17 cellular contexts compared by ENCODE assay signal in genomic region chr17:30454635-30455034, GRCh38. TPM values are rescaled to one million over a fixed set of nuclear protein-coding genes. Genes with fewer than 3 reads are reported as not detected.
DNase-seq lines count a peak whose midpoint lies in the region; ATAC-seq and TF ChIP-seq lines count a peak whose summit lies in the region.
"Had no signal": no experiment of that assay in that cellular context is flagged by ENCODE, and none has a peak within 500 bp of the region (broad histone marks: within the 10 kb centered on the region; RNA-seq: fewer than 3 reads in every experiment).

No MANE protein-coding gene starts in this region.

- H3K9me3 Mint-ChIP-seq in activated naive CD4-positive, alpha-beta T cell treated with anti-CD3 and anti-CD28 coated beads, Interleukin-2, amount 50 U/mL, for 72 hours, result no peaks in the 10 kb centered on the region

- intact Hi-C loops in OCI-LY7 (cut with micrococcal nuclease; ENCODE audit: unreplicated experiment), result no loop called here

- TF ChIP-seq CTCF in OCI-LY7 (conservative IDR thresholded peaks at IDR 0.05; ENCODE audit: low read length), result no peak

- no peak overlapping the region for H3K27ac Mint-ChIP-seq in activated naive CD4-positive, alpha-beta T cell treated with anti-CD3 and anti-CD28 coated beads, Interleukin-2, amount 50 U/mL, for 72 hours
- H3K27ac Mint-ChIP-seq: H9 had no signal

- no peak overlapping the region for H3K27ac ChIP-seq in Karpas-422 (ENCODE audit: low read length)
- H3K27ac ChIP-seq in OCI-LY7 (ENCODE audit: low read depth, low read length, poor library complexity, severe bottlenecking), result no peak overlapping the region

- H3K9me2 ChIP-seq in Karpas-422 (replicated peaks; ENCODE audit: insufficient read depth, low read length) (0 out of 2 replicates have a peak, but pooled peaks cover 5% of the 10 kb centered on the region), OCI-LY7 (ENCODE audit: insufficient read depth, low read length) (no peaks in the 10 kb centered on the region)

- H3K36me3 ChIP-seq in Karpas-422 (ENCODE audit: insufficient read depth, low read length), result 0 out of 2 replicates have a peak, but pooled peaks cover 7% of the 10 kb centered on the region
- H3K36me3 ChIP-seq in OCI-LY7 (ENCODE audit: insufficient read depth, low read length), result peaks cover 35% of the 10 kb centered on the region

- H3K4me2 ChIP-seq in Karpas-422 (ENCODE audit: low read depth, low read length, poor library complexity, severe bottlenecking) (no peak overlapping the region), OCI-LY7 (ENCODE audit: low read length) (no peak overlapping the region)

- no peaks in the 10 kb centered on the region for H3K9me3 ChIP-seq in Karpas-422 (ENCODE audit: low read length)
- no peaks in the 10 kb centered on the region for H3K9me3 ChIP-seq in OCI-LY7 (ENCODE audit: low read length)

- H3K79me2 ChIP-seq in Karpas-422 (ENCODE audit: low read length) (no peaks in the 10 kb centered on the region), OCI-LY7 (ENCODE audit: insufficient read depth, low read depth, low read length) (no peaks in the 10 kb centered on the region)

- H3K4me1 ChIP-seq in Karpas-422 (ENCODE audit: low read length), result peaks cover under 1% of the 10 kb centered on the region; the same call in 1 of the 2 replicates
- no peaks in the 10 kb centered on the region for H3K4me1 ChIP-seq in OCI-LY7 (ENCODE audit: insufficient read depth, low read length, poor library complexity, severe bottlenecking)

- ATAC-seq in activated naive CD4-positive, alpha-beta T cell treated with anti-CD3 and anti-CD28 coated beads, Interleukin-2, amount 50 U/mL, for 72 hours, result no peak

- CTCF ChIA-PET in OCI-LY7 (lab: Charles Lee; ENCODE audit: unreplicated experiment), result no interaction called here

- DNase-seq in A172 (ENCODE audit: low spot score), result peak; percentile 8
- peak; percentile 60 for DNase-seq in Karpas-422
- peak; percentile 7 for DNase-seq in OCI-LY7 (ENCODE audit: low spot score)
- DNase-seq in foreskin melanocyte, result peak; percentile 18
- no peak for DNase-seq in DMS79 treated with DMSO at 0.1 percent for 48 hours (lab: John Stamatoyannopoulos, UW)
- no peak for DNase-seq in activated naive CD4-positive, alpha-beta T cell treated with anti-CD3 and anti-CD28 coated beads, Interleukin-2, amount 50 U/mL, for 72 hours (ENCODE audit: low spot score in 2 of 2)
- DNase-seq in central memory CD4-positive, alpha-beta T cell, result no peak
- no peak for DNase-seq in kidney tubule cell (ENCODE audit: low spot score)
- DNase-seq: C1 segment of cervical spinal cord, DMS 273 treated with DMSO at 0.1 percent for 48 hours, GF-D8, H9, NCI-H1092, NCI-H146, NCI-H2081, NCI-H510A, NCI-H774 had no signal

- H3K4me3 ChIP-seq in Karpas-422 (ENCODE audit: low read length) (no peak overlapping the region), OCI-LY7 (ENCODE audit: low read depth, low read length, poor library complexity, severe bottlenecking) (no peak overlapping the region)

- no peak overlapping the region for H3K9ac ChIP-seq in Karpas-422 (ENCODE audit: low read length)

- POLR2A ChIA-PET in OCI-LY7 (lab: Charles Lee), result no interaction called here

- peaks cover 17 to 31% of the 10 kb centered on the region in 2 donors for H3K36me3 Mint-ChIP-seq in activated naive CD4-positive, alpha-beta T cell treated with anti-CD3 and anti-CD28 coated beads, Interleukin-2, amount 50 U/mL, for 72 hours

- BruUV-seq in OCI-LY7 (replicated peaks; lab: Mats Ljungman, UMichigan), result no TSS peak

- no peaks in the 10 kb centered on the region for H4K20me1 ChIP-seq in Karpas-422 (ENCODE audit: insufficient read depth, low read depth, low read length)
- H4K20me1 ChIP-seq in OCI-LY7 (ENCODE audit: insufficient read depth, low read length), result no peaks in the 10 kb centered on the region

- no peaks in the 10 kb centered on the region for H3K27me3 ChIP-seq in Karpas-422 (ENCODE audit: low read length)

- H2AFZ ChIP-seq in Karpas-422 (ENCODE audit: low read length) (no peak overlapping the region), OCI-LY7 (ENCODE audit: low read length) (no peak overlapping the region)

RNA-seq across cellular contexts. Expression of gene GOSR1, which starts 22.6 kb away (rescaled TPM):
- 30.1 and 56.3 TPM in 2 replicates for total RNA-seq in A172 (2014; rRNA removed; shearing (Covaris generic))
- total RNA-seq in Karpas-422 (2014; rRNA removed; shearing (Covaris generic); ENCODE audit: low replicate concordance), result 18.6 and 31.5 TPM in 2 replicates
- total RNA-seq in OCI-LY7 (2014; rRNA removed; shearing (Covaris generic)), result 15.9 and 17.0 TPM in 2 replicates
- 49.8 and 49.9 TPM in 2 replicates for total RNA-seq in OCI-LY7 (2022)
- 10 to 100 TPM; 31.5 to 43.1 TPM for total RNA-seq in activated naive CD4-positive, alpha-beta T cell treated with anti-CD3 and anti-CD28 coated beads, Interleukin-2, amount 50 U/mL, for 72 hours

Comparison
In these comparisons a context has a peak if more than half of its experiments do, and no peak if none do; other contexts are left out.
1. DNase-seq: peak in A172 (single experiment), Karpas-422 (single experiment), OCI-LY7 (single experiment) and foreskin melanocyte (single experiment); none in DMS79 treated with DMSO at 0.1 percent for 48 hours (single experiment), activated naive CD4-positive, alpha-beta T cell treated with anti-CD3 and anti-CD28 coated beads, Interleukin-2, amount 50 U/mL, for 72 hours (0 of 2), central memory CD4-positive, alpha-beta T cell (single experiment) and kidney tubule cell (single experiment).